1 cellular context compared by ENCODE assay signal in the genomic region with DNA sequence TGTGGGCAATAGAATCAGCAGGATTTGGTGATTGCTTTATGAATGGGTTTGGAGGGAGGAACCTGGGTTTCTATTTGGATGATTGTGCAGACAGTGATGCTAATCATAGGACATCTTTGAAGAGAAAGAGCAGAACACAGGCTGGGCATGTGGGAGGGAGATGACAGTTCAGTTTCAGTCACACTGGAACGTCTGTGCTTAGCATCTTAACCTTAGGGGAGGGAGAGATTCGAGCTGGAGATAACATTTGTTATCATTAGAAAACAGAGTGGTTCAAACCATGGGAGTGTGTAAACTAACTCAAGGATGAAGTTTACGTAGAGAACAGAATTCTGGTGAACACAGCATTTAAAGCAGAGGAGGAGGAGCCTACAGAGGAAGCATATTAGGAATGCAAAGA.
TF ChIP-seq lines count a peak whose summit lies in the region.

No MANE protein-coding gene starts in this region.

TF ChIP-seq in SK-N-SH, 30 proteins besides CTCF, POLR2A, EP300 and RAD21 (continued from another document):
- TF ChIP-seq, protein P1, sequence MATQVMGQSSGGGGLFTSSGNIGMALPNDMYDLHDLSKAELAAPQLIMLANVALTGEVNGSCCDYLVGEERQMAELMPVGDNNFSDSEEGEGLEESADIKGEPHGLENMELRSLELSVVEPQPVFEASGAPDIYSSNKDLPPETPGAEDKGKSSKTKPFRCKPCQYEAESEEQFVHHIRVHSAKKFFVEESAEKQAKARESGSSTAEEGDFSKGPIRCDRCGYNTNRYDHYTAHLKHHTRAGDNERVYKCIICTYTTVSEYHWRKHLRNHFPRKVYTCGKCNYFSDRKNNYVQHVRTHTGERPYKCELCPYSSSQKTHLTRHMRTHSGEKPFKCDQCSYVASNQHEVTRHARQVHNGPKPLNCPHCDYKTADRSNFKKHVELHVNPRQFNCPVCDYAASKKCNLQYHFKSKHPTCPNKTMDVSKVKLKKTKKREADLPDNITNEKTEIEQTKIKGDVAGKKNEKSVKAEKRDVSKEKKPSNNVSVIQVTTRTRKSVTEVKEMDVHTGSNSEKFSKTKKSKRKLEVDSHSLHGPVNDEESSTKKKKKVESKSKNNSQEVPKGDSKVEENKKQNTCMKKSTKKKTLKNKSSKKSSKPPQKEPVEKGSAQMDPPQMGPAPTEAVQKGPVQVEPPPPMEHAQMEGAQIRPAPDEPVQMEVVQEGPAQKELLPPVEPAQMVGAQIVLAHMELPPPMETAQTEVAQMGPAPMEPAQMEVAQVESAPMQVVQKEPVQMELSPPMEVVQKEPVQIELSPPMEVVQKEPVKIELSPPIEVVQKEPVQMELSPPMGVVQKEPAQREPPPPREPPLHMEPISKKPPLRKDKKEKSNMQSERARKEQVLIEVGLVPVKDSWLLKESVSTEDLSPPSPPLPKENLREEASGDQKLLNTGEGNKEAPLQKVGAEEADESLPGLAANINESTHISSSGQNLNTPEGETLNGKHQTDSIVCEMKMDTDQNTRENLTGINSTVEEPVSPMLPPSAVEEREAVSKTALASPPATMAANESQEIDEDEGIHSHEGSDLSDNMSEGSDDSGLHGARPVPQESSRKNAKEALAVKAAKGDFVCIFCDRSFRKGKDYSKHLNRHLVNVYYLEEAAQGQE (IDR thresholded peaks at IDR 0.05; ENCODE audit: low read depth, low read length), result no peak
